ENCODE assay signal across 22 cellular contexts in the genomic region with DNA sequence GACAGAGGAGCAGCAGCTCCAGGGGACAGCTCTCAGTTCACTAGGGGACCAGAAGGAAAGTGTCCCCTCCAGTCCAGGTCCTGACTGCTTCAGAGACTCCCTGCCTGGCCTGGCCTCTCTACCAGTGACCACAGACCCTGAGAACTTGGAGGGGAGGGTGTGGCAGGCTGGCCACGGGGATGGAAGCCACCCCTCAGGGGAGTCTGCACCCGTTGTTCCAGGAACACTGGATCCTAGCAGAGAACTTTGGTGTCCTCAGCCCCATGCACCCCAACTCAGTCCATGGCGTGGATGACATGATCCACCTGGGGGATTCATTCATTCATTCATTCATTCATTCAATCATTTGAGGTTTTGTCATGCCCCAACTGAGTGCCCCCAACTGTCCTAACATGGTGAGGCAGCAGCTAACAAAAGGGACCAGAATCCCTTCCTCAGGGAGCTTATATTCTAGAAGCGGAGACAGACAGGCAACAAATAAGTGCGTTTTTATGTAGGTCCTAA. TPM values are rescaled to one million over a fixed set of nuclear protein-coding genes. Genes with fewer than 3 reads are reported as not detected.
A peak's percentile ranks its signal among the peaks of the same experiment; 100 is the strongest.
DNase-seq lines count a peak whose midpoint lies in the region; TF ChIP-seq lines count a peak whose summit lies in the region.
"Had no signal": no experiment of that assay in that cellular context is flagged by ENCODE, and none has a peak within 500 bp of the region (broad histone marks: within the 10 kb centered on the region; RNA-seq: fewer than 3 reads in every experiment).

No MANE protein-coding gene starts in this region.

- DNase-seq in right atrium auricular region (ENCODE audit: low spot score) (peak; percentile 16), left ventricle myocardium inferior (no peak), coronary artery (ENCODE audit: low spot score) (peak; percentile 59), neuronal stem cell (ENCODE audit: low spot score) (no peak), ureter (ENCODE audit: low spot score) (peak; percentile 24), germinal center (ENCODE audit: low spot score) (no peak), iPS-NIHi11 (ENCODE audit: low spot score) (no peak), NCI-H748 treated with DMSO at 0.1 percent for 48 hours (lab: John Stamatoyannopoulos, UW) (no peak)
- DNase-seq: Calu3; DND-41; Kasumi-1; NCI-H1105 treated with DMSO at 0.1 percent for 48 hours; NCI-H146; NCI-H1930; NCI-H2107; NCI-H524 treated with DMSO at 0.1 percent for 48 hours; NCI-H82; NK-92 treated with Interleukin-12 subunit alpha and Interleukin-12 subunit beta, amount 100 ng/mL, for 24 hours; PC-3 had no signal

- H3K9me3 ChIP-seq in right atrium auricular region (no peaks in the 10 kb centered on the region), left ventricle myocardium inferior (replicated peaks) (no peaks in the 10 kb centered on the region), neuronal stem cell (replicated peaks in 1 of 2; ENCODE audit: control insufficient read depth in 2 of 2, insufficient read depth in 1 of 2, low read depth in 1 of 2, low read length in 2 of 2) (no peaks in the 10 kb centered on the region)

- H3K4ac ChIP-seq in neuronal stem cell (ENCODE audit: low read length) = no peak overlapping the region

- H3K27ac ChIP-seq in right atrium auricular region (no peak overlapping the region), left ventricle myocardium inferior (replicated peaks) (no peak overlapping the region), coronary artery (no peak overlapping the region), neuronal stem cell (replicated peaks; ENCODE audit: low read length) (no peak overlapping the region)

- no peak overlapping the region for H4K8ac ChIP-seq in neuronal stem cell (ENCODE audit: low read depth, low read length)

- H3K79me1 ChIP-seq in neuronal stem cell (ENCODE audit: low read depth, low read length) = no peaks in the 10 kb centered on the region

- peaks cover 0 to 24% of the 10 kb centered on the region in 2 donors for H3K4me1 ChIP-seq in right atrium auricular region
- peaks cover 27% of the 10 kb centered on the region for H3K4me1 ChIP-seq in left ventricle myocardium inferior
- H3K4me1 ChIP-seq in neuronal stem cell (ENCODE audit: control insufficient read depth in 2 of 2, insufficient read depth in 1 of 2, low read depth in 1 of 2, low read length in 2 of 2) = peaks cover 0 to 1% of the 10 kb centered on the region in 2 donors

- H3K4me3 ChIP-seq in right atrium auricular region = no peak overlapping the region
- H3K4me3 ChIP-seq in left ventricle myocardium inferior = no peak overlapping the region
- no peak overlapping the region for H3K4me3 ChIP-seq in coronary artery
- no peak overlapping the region for H3K4me3 ChIP-seq in neuronal stem cell (ENCODE audit: low read length in 2 of 2)
- H3K4me3 ChIP-seq: GM23338 had no signal

- no peak overlapping the region for H2AFZ ChIP-seq in neuronal stem cell (ENCODE audit: low read length)
- H2AFZ ChIP-seq: GM23338 had no signal

- H3K27me3 ChIP-seq in right atrium auricular region (no peaks in the 10 kb centered on the region), left ventricle myocardium inferior (ENCODE audit: low read depth) (no peaks in the 10 kb centered on the region), neuronal stem cell (ENCODE audit: control insufficient read depth in 3 of 3, insufficient read depth in 3 of 3, low read depth in 1 of 3, low read length in 3 of 3) (peaks cover 0 to 49% (median 0%) of the 10 kb centered on the region in 3 experiments)

- no peak overlapping the region for H2BK120ac ChIP-seq in neuronal stem cell (ENCODE audit: low read depth, low read length)

- no CpG with 5 or more reads among the region's 5 CpGs for WGBS in neuronal stem cell (ENCODE audit: extremely low coverage in 2 of 2, insufficient read length in 2 of 2, insufficient replicate concordance in 1 of 2), 2 donors

- H3K18ac ChIP-seq in neuronal stem cell (ENCODE audit: low read length) = peak overlapping the region; percentile 24

- H3K14ac ChIP-seq in neuronal stem cell (ENCODE audit: low read length) = no peak overlapping the region

- intact Hi-C loops in left ventricle myocardium inferior (cut with micrococcal nuclease) = no loop called here

- TF ChIP-seq CTCF in right atrium auricular region (IDR thresholded peaks at IDR 0.05) (no peak), left ventricle myocardium inferior (IDR thresholded peaks at IDR 0.05; ENCODE audit: borderline replicate concordance) (no peak), coronary artery (IDR thresholded peaks at IDR 0.05) (no peak)

- H3K36me3 ChIP-seq in right atrium auricular region (no peaks in the 10 kb centered on the region), left ventricle myocardium inferior (no peaks in the 10 kb centered on the region), neuronal stem cell (replicated peaks in 1 of 2; ENCODE audit: control insufficient read depth in 2 of 2, insufficient read depth in 2 of 2, low read length in 2 of 2) (no peaks in the 10 kb centered on the region)

- no peak overlapping the region for H2BK12ac ChIP-seq in neuronal stem cell (ENCODE audit: low read length)

- no peak overlapping the region for H2AK5ac ChIP-seq in neuronal stem cell (ENCODE audit: low read depth, low read length)

- H4K91ac ChIP-seq in neuronal stem cell (ENCODE audit: low read depth, low read length, poor library complexity) = no peak overlapping the region

- H2BK15ac ChIP-seq in neuronal stem cell (ENCODE audit: low read length) = no peak overlapping the region

- no peak overlapping the region for H3K23ac ChIP-seq in neuronal stem cell (ENCODE audit: low read depth, low read length, poor library complexity)

- H2BK5ac ChIP-seq in neuronal stem cell (ENCODE audit: low read length) = no peak overlapping the region

- H3K9ac ChIP-seq in neuronal stem cell (ENCODE audit: low read depth, low read length, poor library complexity) = no peak overlapping the region

- H3K4me2 ChIP-seq in neuronal stem cell (ENCODE audit: insufficient read depth, low read length, poor library complexity, severe bottlenecking) = no peak overlapping the region
- H3K4me2 ChIP-seq: GM23338 had no signal

RNA-seq across cellular contexts. Expression of a gene that starts 31.9 kb away (rescaled TPM):
- total RNA-seq in right atrium auricular region = under 1 TPM; 0.52 to 0.67 TPM
- total RNA-seq in left ventricle myocardium inferior = 0.44 TPM
- not detected for polyA plus RNA-seq in neuronal stem cell (2013, experiment 1 of 2)
- 0.03 TPM for polyA plus RNA-seq in neuronal stem cell (2013, experiment 2 of 2)
- total RNA-seq in ureter = 0.78 TPM
- total RNA-seq: GM23338, H9, HepG2 had no signal
- polyA plus RNA-seq: GM23338, HepG2 had no signal

RNA-seq across cellular contexts. Expression of a gene that starts 41.1 kb away (rescaled TPM):
- total RNA-seq in right atrium auricular region (10 to 100 TPM; 43.3 to 46.4 TPM), left ventricle myocardium inferior (59.8 TPM), ureter (43.5 TPM)
- polyA plus RNA-seq in neuronal stem cell (2013, experiment 1 of 2) = 54.0 TPM
- 53.1 TPM for polyA plus RNA-seq in neuronal stem cell (2013, experiment 2 of 2)

Comparison
In these comparisons a context has a peak if more than half of its experiments do, and no peak if none do; other contexts are left out.
1. DNase-seq: peak in right atrium auricular region (single experiment), coronary artery (single experiment) and ureter (single experiment); none in left ventricle myocardium inferior (single experiment), neuronal stem cell (single experiment), germinal center (single experiment), iPS-NIHi11 (single experiment) and NCI-H748 treated with DMSO at 0.1 percent for 48 hours (single experiment).